In genomic region chr2:40371525-40372277, GRCh38 we compare ENCODE assay signal across 9 cellular contexts.
DNase-seq lines count a peak whose midpoint lies in the region; ATAC-seq and TF ChIP-seq lines count a peak whose summit lies in the region.
"Had no signal": no experiment of that assay in that cellular context is flagged by ENCODE, and none has a peak within 500 bp of the region (broad histone marks: within the 10 kb centered on the region; RNA-seq: fewer than 3 reads in every experiment).

No MANE protein-coding gene starts in this region.

- H3K4me3 ChIP-seq in GM23338 = no peak overlapping the region
- H3K4me3 ChIP-seq in SJCRH30 = peak overlapping the region; percentile 26

- no peaks in the 10 kb centered on the region for H3K9me2 ChIP-seq in GM23338 (ENCODE audit: insufficient read depth)

- no peaks in the 10 kb centered on the region for H3K36me3 Mint-ChIP-seq in GM23338 (ENCODE audit: low read depth)
- H3K36me3 Mint-ChIP-seq in stimulated activated naive B cell treated with anti-CD40 and anti-IgM and Interleukin-4, amounts not matched to agents 10 μg/mL and 1 μg/mL and 100 μg/mL, for 72 hours = no peaks in the 10 kb centered on the region

- H3K36me3 ChIP-seq in GM23338 (ENCODE audit: insufficient read depth) = no peaks in the 10 kb centered on the region
- no peaks in the 10 kb centered on the region for H3K36me3 ChIP-seq in SJCRH30

- H3K79me2 ChIP-seq in GM23338 (replicated peaks; ENCODE audit: insufficient read depth) = no peaks in the 10 kb centered on the region

- ATAC-seq in GM23338 = peak; percentile 84
- ATAC-seq in GM21717 (IDR thresholded peaks at IDR 0.05; ENCODE audit: unreplicated experiment) = no peak
- no peak for ATAC-seq in HG02763 (IDR thresholded peaks at IDR 0.05; ENCODE audit: unreplicated experiment)
- ATAC-seq in stimulated activated naive B cell treated with anti-CD40 and anti-IgM and Interleukin-4, amounts not matched to agents 10 μg/mL and 1 μg/mL and 100 μg/mL, for 72 hours (replicated peaks) = no peak

- H3K4me1 ChIP-seq in GM23338 (ENCODE audit: insufficient read depth) (peaks cover 13% of the 10 kb centered on the region; the same call in 1 of the 2 replicates), SJCRH30 (peaks cover 39% of the 10 kb centered on the region)

- no peaks in the 10 kb centered on the region for H3K27me3 Mint-ChIP-seq in GM23338 (ENCODE audit: insufficient read depth, low read depth, poor library complexity)
- no peaks in the 10 kb centered on the region for H3K27me3 Mint-ChIP-seq in stimulated activated naive B cell treated with anti-CD40 and anti-IgM and Interleukin-4, amounts not matched to agents 10 μg/mL and 1 μg/mL and 100 μg/mL, for 72 hours
- H3K27me3 Mint-ChIP-seq: activated CD4-positive, alpha-beta T cell treated with anti-CD3 and anti-CD28 coated beads, Interleukin-2, amount 10 ng/mL, durations not matched to agents 24 days and 14 days had no signal

- H3K4me3 Mint-ChIP-seq in GM23338 = no peak overlapping the region
- no peak overlapping the region for H3K4me3 Mint-ChIP-seq in stimulated activated naive B cell treated with anti-CD40 and anti-IgM and Interleukin-4, amounts not matched to agents 10 μg/mL and 1 μg/mL and 100 μg/mL, for 72 hours
- H3K4me3 Mint-ChIP-seq: activated CD4-positive, alpha-beta T cell treated with anti-CD3 and anti-CD28 coated beads, Interleukin-2, amount 10 ng/mL, durations not matched to agents 24 days and 14 days had no signal

- intact Hi-C loops in posterior vena cava (cut with DNase I) = no loop called here

- H3K27ac Mint-ChIP-seq in GM23338 = peak overlapping the region; percentile 66; the same call in 1 of the 2 replicates
- no peak overlapping the region for H3K27ac Mint-ChIP-seq in stimulated activated naive B cell treated with anti-CD40 and anti-IgM and Interleukin-4, amounts not matched to agents 10 μg/mL and 1 μg/mL and 100 μg/mL, for 72 hours
- H3K27ac Mint-ChIP-seq: activated CD4-positive, alpha-beta T cell treated with anti-CD3 and anti-CD28 coated beads, Interleukin-2, amount 10 ng/mL, durations not matched to agents 24 days and 14 days had no signal

- DNase-seq in GM23338 (ENCODE audit: low spot score) (peak; percentile 57), SJCRH30 (peak; percentile 83 to 85), foreskin melanocyte (peak; percentile 61), posterior vena cava (ENCODE audit: low spot score) (peak; percentile 87), GF-D8 (lab: John Stamatoyannopoulos, UW) (no peak)
- no peak for DNase-seq in stimulated activated naive B cell treated with anti-CD40 and anti-IgM and Interleukin-4, amounts not matched to agents 10 μg/mL and 1 μg/mL and 100 μg/mL, for 72 hours
- DNase-seq: activated CD4-positive, alpha-beta T cell treated with anti-CD3 and anti-CD28 coated beads, Interleukin-2, amount 10 ng/mL, durations not matched to agents 24 days and 14 days had no signal

- H3K27ac ChIP-seq in GM23338 (ENCODE audit: low read depth) (no peak overlapping the region), SJCRH30 (peak overlapping the region; percentile 67)

- H2AFZ ChIP-seq in GM23338 = 0 out of 2 replicates have a peak overlapping the region, but pooled peaks have one; percentile 21

- H3K4me1 Mint-ChIP-seq in GM23338 = peaks cover 18% of the 10 kb centered on the region
- H3K4me1 Mint-ChIP-seq in stimulated activated naive B cell treated with anti-CD40 and anti-IgM and Interleukin-4, amounts not matched to agents 10 μg/mL and 1 μg/mL and 100 μg/mL, for 72 hours = no peaks in the 10 kb centered on the region

- no peaks in the 10 kb centered on the region for H4K20me1 ChIP-seq in GM23338 (replicated peaks; ENCODE audit: insufficient read depth)

- H3K9me3 ChIP-seq in SJCRH30 (replicated peaks) = no peaks in the 10 kb centered on the region

- no peaks in the 10 kb centered on the region for H3F3A ChIP-seq in GM23338 (replicated peaks; ENCODE audit: low read depth)

- peak overlapping the region; percentile 14; the same call in 1 of the 2 replicates for H3K4me2 ChIP-seq in GM23338

- no peaks in the 10 kb centered on the region for H3K27me3 ChIP-seq in GM23338 (ENCODE audit: insufficient read depth)
- H3K27me3 ChIP-seq in SJCRH30 = no peaks in the 10 kb centered on the region

- TF ChIP-seq CTCF in GM23338 (conservative IDR thresholded peaks at IDR 0.05; ENCODE audit: low read depth in 2 of 2) = no peak

- H3K9me3 Mint-ChIP-seq in GM23338 = no peaks in the 10 kb centered on the region
- H3K9me3 Mint-ChIP-seq in stimulated activated naive B cell treated with anti-CD40 and anti-IgM and Interleukin-4, amounts not matched to agents 10 μg/mL and 1 μg/mL and 100 μg/mL, for 72 hours = no peaks in the 10 kb centered on the region
- H3K9me3 Mint-ChIP-seq: activated CD4-positive, alpha-beta T cell treated with anti-CD3 and anti-CD28 coated beads, Interleukin-2, amount 10 ng/mL, durations not matched to agents 24 days and 14 days had no signal

TF ChIP-seq in GM23338, 12 proteins besides CTCF, POLR2A, EP300 and RAD21:
- no peak for TF ChIP-seq EZH2phosphoT487 (IDR thresholded peaks at IDR 0.05; ENCODE audit: unreplicated experiment)
- no peak for TF ChIP-seq POLR2AphosphoS5 (IDR thresholded peaks at IDR 0.05; ENCODE audit: low read depth)
- TF ChIP-seq, protein P1, sequence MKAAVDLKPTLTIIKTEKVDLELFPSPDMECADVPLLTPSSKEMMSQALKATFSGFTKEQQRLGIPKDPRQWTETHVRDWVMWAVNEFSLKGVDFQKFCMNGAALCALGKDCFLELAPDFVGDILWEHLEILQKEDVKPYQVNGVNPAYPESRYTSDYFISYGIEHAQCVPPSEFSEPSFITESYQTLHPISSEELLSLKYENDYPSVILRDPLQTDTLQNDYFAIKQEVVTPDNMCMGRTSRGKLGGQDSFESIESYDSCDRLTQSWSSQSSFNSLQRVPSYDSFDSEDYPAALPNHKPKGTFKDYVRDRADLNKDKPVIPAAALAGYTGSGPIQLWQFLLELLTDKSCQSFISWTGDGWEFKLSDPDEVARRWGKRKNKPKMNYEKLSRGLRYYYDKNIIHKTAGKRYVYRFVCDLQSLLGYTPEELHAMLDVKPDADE (IDR thresholded peaks at IDR 0.05) = no peak
- no peak for TF ChIP-seq ZNF331 (CRISPR knock-in tag; IDR thresholded peaks at IDR 0.05; ENCODE audit: low read depth)
- no peak for TF ChIP-seq NANOG (IDR thresholded peaks at IDR 0.05; ENCODE audit: borderline replicate concordance)
- 0 out of 2 replicates have a peak, but pooled peaks have one; percentile 27 for TF ChIP-seq CREB1 (CRISPR knock-in tag; IDR thresholded peaks at IDR 0.05; ENCODE audit: low read depth)

Comparison
In these comparisons a context has a peak if more than half of its experiments do, and no peak if none do; other contexts are left out.
1. DNase-seq: peak in GM23338 (single experiment), SJCRH30 (2 of 2), foreskin melanocyte (single experiment) and posterior vena cava (single experiment); none in GF-D8 (single experiment) and stimulated activated naive B cell treated with anti-CD40 and anti-IgM and Interleukin-4, amounts not matched to agents 10 μg/mL and 1 μg/mL and 100 μg/mL, for 72 hours (single experiment).